Comparison of ENCODE assay signal across 28 cellular contexts in genomic region chr10:109405338-109405737, GRCh38.
"Had no signal": no experiment of that assay in that cellular context is flagged by ENCODE, and none has a peak within 500 bp of the region (broad histone marks: within the 10 kb centered on the region; RNA-seq: fewer than 3 reads in every experiment).

No MANE protein-coding gene starts in this region.

- H3K27ac ChIP-seq: esophagus squamous epithelium, foreskin keratinocyte, heart right ventricle, psoas muscle, testis, tibial artery had no signal

- H3K9me3 ChIP-seq: esophagus squamous epithelium, heart right ventricle, mucosa of descending colon, psoas muscle, testis, tibial artery had no signal

- H3K4me1 ChIP-seq: esophagus squamous epithelium, foreskin keratinocyte, heart right ventricle, psoas muscle, testis, tibial artery had no signal

- H3K4me3 ChIP-seq: esophagus squamous epithelium, heart right ventricle, lung, mucosa of descending colon, psoas muscle, testis, tibial artery had no signal

- H3K36me3 ChIP-seq: esophagus squamous epithelium, heart right ventricle, tibial artery had no signal

- ATAC-seq: effector memory CD8-positive, alpha-beta T cell; foreskin keratinocyte; heart right ventricle; mucosa of descending colon; natural killer cell treated with Interleukin-12 subunit alpha and Interleukin-12 subunit beta and Interleukin-15 and Interleukin-18, amount 100 ng/mL, for 72 hours; psoas muscle; right cardiac atrium; stimulated activated naive CD8-positive, alpha-beta T cell treated with anti-CD3 and anti-CD28 coated beads, Interleukin-15, amount 100 ng/mL, for 72 hours had no signal

- H3K27me3 ChIP-seq: esophagus squamous epithelium, foreskin keratinocyte, testis, tibial artery had no signal

- DNase-seq: caudate nucleus; cerebellar nuclear complex; cortex of kidney; effector memory CD8-positive, alpha-beta T cell; erythroblast; esophagus squamous epithelium; foreskin keratinocyte; glutamatergic neuron; heart right ventricle; hypothalamus; immature natural killer cell; islet precursor cell; kidney glomerular epithelial cell; mucosa of descending colon; naive B cell; posterior cingulate gyrus; psoas muscle; right cardiac atrium; small intestine; stimulated activated CD4-positive, alpha-beta T cell treated with anti-CD3 and anti-CD28 coated beads, Interleukin-1b, Interleukin-23, amount 100 ng/mL, for 48 hours; stimulated activated CD4-positive, alpha-beta T cell treated with anti-CD3 and anti-CD28 coated beads, Interleukin-4, amount 100 ng/mL, for 1 hour; stimulated activated CD8-positive, alpha-beta memory T cell treated with anti-CD3 and anti-CD28 coated beads, Interleukin-4, amount 100 ng/mL, for 48 hours; stimulated activated naive CD4-positive, alpha-beta T cell; stimulated activated naive CD8-positive, alpha-beta T cell treated with anti-CD3 and anti-CD28 coated beads, Interleukin-15, amount 100 ng/mL, for 72 hours; testis; tibial artery had no signal
